ENCODE assay signal across 23 cellular contexts in genomic region chr18:5510109-5510846, GRCh38. TPM values are rescaled to one million over a fixed set of nuclear protein-coding genes. Genes with fewer than 3 reads are reported as not detected.
DNase-seq lines count a peak whose midpoint lies in the region; ATAC-seq and TF ChIP-seq lines count a peak whose summit lies in the region.
"Had no signal": no experiment of that assay in that cellular context is flagged by ENCODE, and none has a peak within 500 bp of the region (broad histone marks: within the 10 kb centered on the region; RNA-seq: fewer than 3 reads in every experiment).

No MANE protein-coding gene starts in this region.

- no peaks in the 10 kb centered on the region for H3K27me3 ChIP-seq in Peyer's patch
- H3K27me3 ChIP-seq: ascending aorta, heart left ventricle, neural progenitor cell had no signal

- no peak for TF ChIP-seq CTCF in Peyer's patch (IDR thresholded peaks at IDR 0.05)

- no peaks in the 10 kb centered on the region for H3K36me3 ChIP-seq in Peyer's patch
- H3K36me3 ChIP-seq: ascending aorta, heart left ventricle, neural progenitor cell, prostate gland had no signal

- H3K27ac ChIP-seq in Peyer's patch = no peak overlapping the region
- H3K27ac ChIP-seq: ascending aorta, heart left ventricle, neural progenitor cell, prostate gland had no signal

- H3K4me3 ChIP-seq in Peyer's patch = no peak overlapping the region
- H3K4me3 ChIP-seq: ascending aorta, GM12878, heart left ventricle, neural progenitor cell, prostate gland had no signal

- peaks cover 0 to 12% (median 0%) of the 10 kb centered on the region in 4 donors for H3K4me1 ChIP-seq in Peyer's patch
- H3K4me1 ChIP-seq: ascending aorta, neural progenitor cell, prostate gland had no signal

- ATAC-seq in GM18517 (IDR thresholded peaks at IDR 0.05; ENCODE audit: unreplicated experiment) = no peak
- ATAC-seq: activated T-cell treated with anti-CD3 and anti-CD28 coated beads, Interleukin-2, amount 50 U/mL, for 72 hours; effector memory CD8-positive, alpha-beta T cell; GM12878 had no signal

- DNase-seq in RPMI7951 (ENCODE audit: low read depth) (peak; percentile 15), dermis blood vessel endothelial cell (peak; percentile 49), kidney tubule cell (ENCODE audit: low spot score) (peak; percentile 84), GF-D8 (lab: John Stamatoyannopoulos, UW) (no peak), Peyer's patch (no peak)
- no peak for DNase-seq in activated effector memory CD4-positive, alpha-beta T cell treated with anti-CD3 and anti-CD28 coated beads, Interleukin-2, amount 50 U/mL, for 16 hours
- DNase-seq: activated CD4-positive, alpha-beta T cell treated with anti-CD3 and anti-CD28 coated beads for 4 hours; activated naive CD4-positive, alpha-beta T cell treated with anti-CD3 and anti-CD28 coated beads, Interleukin-2, amount 50 U/mL, for 16 hours; activated T-cell treated with anti-CD3 and anti-CD28 coated beads, Interleukin-2, amount 50 U/mL, for 72 hours; AML-193; effector memory CD8-positive, alpha-beta T cell; heart left ventricle; Karpas-422; MV-4-11; NCI-H748 treated with DMSO at 0.1 percent for 48 hours; SHP77; stimulated activated CD4-positive, alpha-beta T cell treated with anti-CD3 and anti-CD28 coated beads, Interleukin-1b, Interleukin-23, amount 100 ng/mL, for 48 hours had no signal

- no peak for TF ChIP-seq POLR2A in Peyer's patch (IDR thresholded peaks at IDR 0.05)

- no peaks in the 10 kb centered on the region for H3K9me3 ChIP-seq in Peyer's patch
- H3K9me3 ChIP-seq: ascending aorta, heart left ventricle, prostate gland had no signal

RNA-seq across cellular contexts. Expression of gene EPB41L3, which starts 33.5 kb away (rescaled TPM):
- 5.8 and 6.4 TPM in 2 replicates for total RNA-seq in RPMI7951 (2014; rRNA removed; shearing (Covaris generic))
- total RNA-seq in dermis blood vessel endothelial cell (38.1 and 42.1 TPM in 2 replicates), Peyer's patch (100 to 1,000 TPM; 234 to 251 (median 248) TPM)
- total RNA-seq: OCI-LY7 had no signal

Comparison
In these comparisons a context has a peak if more than half of its experiments do, and no peak if none do; other contexts are left out.
1. DNase-seq: peak in RPMI7951 (single experiment), dermis blood vessel endothelial cell (single experiment) and kidney tubule cell (single experiment); none in GF-D8 (single experiment), Peyer's patch (0 of 3) and activated effector memory CD4-positive, alpha-beta T cell treated with anti-CD3 and anti-CD28 coated beads, Interleukin-2, amount 50 U/mL, for 16 hours (single experiment).